1 cellular context compared by ENCODE assay signal in the genomic region with DNA sequence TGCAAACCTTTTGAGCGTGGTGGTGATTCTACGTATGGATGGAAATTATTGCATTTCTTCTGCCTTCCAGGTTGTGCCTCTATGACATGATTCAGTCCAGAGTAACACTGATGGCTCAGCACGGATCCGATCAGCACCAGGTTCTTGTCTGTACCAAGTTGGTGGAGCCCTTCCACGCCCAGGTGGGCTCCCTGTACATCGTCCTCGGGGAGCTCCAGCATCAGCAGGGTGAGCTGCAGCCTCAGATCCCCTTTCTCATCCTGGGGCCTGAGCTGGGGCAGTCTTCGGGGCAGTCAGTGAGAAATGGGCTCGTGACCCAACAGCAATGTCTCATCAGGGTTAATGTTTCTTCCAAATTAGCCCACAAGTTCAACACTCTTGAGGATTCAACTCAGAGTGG.
TF ChIP-seq lines count a peak whose summit lies in the region.

No MANE protein-coding gene starts in this region.

TF ChIP-seq in WTC11, 78 proteins besides CTCF, POLR2A, EP300 and RAD21 (continued from another document):
- TF ChIP-seq GTF2I (CRISPR knock-in tag; conservative IDR thresholded peaks at IDR 0.05) (no peak), MYBL2 (CRISPR knock-in tag; IDR thresholded peaks at IDR 0.05) (no peak), ATF2 (CRISPR knock-in tag; IDR thresholded peaks at IDR 0.05; ENCODE audit: borderline replicate concordance, low read depth) (no peak), EMX1 (CRISPR knock-in tag; IDR thresholded peaks at IDR 0.05) (no peak), JUN (CRISPR knock-in tag; IDR thresholded peaks at IDR 0.05) (no peak), OVOL2 (CRISPR knock-in tag; IDR thresholded peaks at IDR 0.05; ENCODE audit: borderline replicate concordance) (no peak), ATF6 (CRISPR knock-in tag; IDR thresholded peaks at IDR 0.05) (no peak), SMAD3 (CRISPR knock-in tag; IDR thresholded peaks at IDR 0.05; ENCODE audit: borderline replicate concordance) (no peak), ATF1 (CRISPR knock-in tag; IDR thresholded peaks at IDR 0.05) (no peak), ETV6 (CRISPR knock-in tag; IDR thresholded peaks at IDR 0.05) (no peak)
- TF ChIP-seq, protein P1, sequence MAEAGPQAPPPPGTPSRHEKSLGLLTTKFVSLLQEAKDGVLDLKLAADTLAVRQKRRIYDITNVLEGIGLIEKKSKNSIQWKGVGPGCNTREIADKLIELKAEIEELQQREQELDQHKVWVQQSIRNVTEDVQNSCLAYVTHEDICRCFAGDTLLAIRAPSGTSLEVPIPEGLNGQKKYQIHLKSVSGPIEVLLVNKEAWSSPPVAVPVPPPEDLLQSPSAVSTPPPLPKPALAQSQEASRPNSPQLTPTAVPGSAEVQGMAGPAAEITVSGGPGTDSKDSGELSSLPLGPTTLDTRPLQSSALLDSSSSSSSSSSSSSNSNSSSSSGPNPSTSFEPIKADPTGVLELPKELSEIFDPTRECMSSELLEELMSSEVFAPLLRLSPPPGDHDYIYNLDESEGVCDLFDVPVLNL (CRISPR knock-in tag; IDR thresholded peaks at IDR 0.05; ENCODE audit: borderline replicate concordance, low read depth), result no peak
- TF ChIP-seq, protein P2, sequence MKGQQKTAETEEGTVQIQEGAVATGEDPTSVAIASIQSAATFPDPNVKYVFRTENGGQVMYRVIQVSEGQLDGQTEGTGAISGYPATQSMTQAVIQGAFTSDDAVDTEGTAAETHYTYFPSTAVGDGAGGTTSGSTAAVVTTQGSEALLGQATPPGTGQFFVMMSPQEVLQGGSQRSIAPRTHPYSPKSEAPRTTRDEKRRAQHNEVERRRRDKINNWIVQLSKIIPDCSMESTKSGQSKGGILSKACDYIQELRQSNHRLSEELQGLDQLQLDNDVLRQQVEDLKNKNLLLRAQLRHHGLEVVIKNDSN (CRISPR knock-in tag; IDR thresholded peaks at IDR 0.05), result no peak
- TF ChIP-seq, protein P3, sequence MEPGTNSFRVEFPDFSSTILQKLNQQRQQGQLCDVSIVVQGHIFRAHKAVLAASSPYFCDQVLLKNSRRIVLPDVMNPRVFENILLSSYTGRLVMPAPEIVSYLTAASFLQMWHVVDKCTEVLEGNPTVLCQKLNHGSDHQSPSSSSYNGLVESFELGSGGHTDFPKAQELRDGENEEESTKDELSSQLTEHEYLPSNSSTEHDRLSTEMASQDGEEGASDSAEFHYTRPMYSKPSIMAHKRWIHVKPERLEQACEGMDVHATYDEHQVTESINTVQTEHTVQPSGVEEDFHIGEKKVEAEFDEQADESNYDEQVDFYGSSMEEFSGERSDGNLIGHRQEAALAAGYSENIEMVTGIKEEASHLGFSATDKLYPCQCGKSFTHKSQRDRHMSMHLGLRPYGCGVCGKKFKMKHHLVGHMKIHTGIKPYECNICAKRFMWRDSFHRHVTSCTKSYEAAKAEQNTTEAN (CRISPR knock-in tag; IDR thresholded peaks at IDR 0.05), result no peak
